11 cellular contexts compared by ENCODE assay signal in the genomic region with DNA sequence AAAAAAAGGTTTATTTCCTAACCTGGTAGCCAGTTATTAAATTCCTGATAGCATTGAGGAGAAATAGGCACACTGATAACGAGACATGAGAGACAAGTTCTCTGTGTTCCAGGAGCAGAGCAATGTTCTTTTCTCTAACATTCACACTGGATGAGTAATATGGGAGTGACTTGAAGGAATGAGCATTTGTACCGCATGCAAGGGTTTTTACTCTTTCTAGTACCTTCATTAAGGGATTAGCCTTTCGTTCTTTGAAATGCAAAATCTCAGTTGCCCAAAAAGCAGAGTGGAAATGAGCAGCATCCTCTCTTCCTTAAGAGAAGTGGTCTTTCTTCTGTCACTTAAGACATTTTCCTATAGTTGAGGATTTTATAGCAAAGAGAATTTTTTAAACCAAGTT. TPM values are rescaled to one million over a fixed set of nuclear protein-coding genes. Genes with fewer than 3 reads are reported as not detected.
A peak's percentile ranks its signal among the peaks of the same experiment; 100 is the strongest.
DNase-seq lines count a peak whose midpoint lies in the region; ATAC-seq and TF ChIP-seq lines count a peak whose summit lies in the region.
"Had no signal": no experiment of that assay in that cellular context is flagged by ENCODE, and none has a peak within 500 bp of the region (broad histone marks: within the 10 kb centered on the region; RNA-seq: fewer than 3 reads in every experiment).

No MANE protein-coding gene starts in this region.

- H3K27ac Mint-ChIP-seq in T-helper 17 cell = no peak overlapping the region
- H3K27ac Mint-ChIP-seq: activated T-cell treated with anti-CD3 and anti-CD28 coated beads, Interleukin-2, amount 50 U/mL, for 72 hours had no signal

- H4K5ac ChIP-seq in IMR-90 (ENCODE audit: low read depth, low read length) = no peak overlapping the region

- no peak overlapping the region for H2BK120ac ChIP-seq in IMR-90 (ENCODE audit: low read depth, low read length)

- WGBS in IMR-90 (ENCODE audit: extremely low coverage in 2 of 2, insufficient read length in 1 of 2), 2 experiments = no CpG with 5 or more reads among the region's 3 CpGs

- H3K27ac ChIP-seq in A673 (ENCODE audit: low read depth, low read length, poor library complexity, severe bottlenecking) (no peak overlapping the region), IMR-90 (ENCODE audit: insufficient read depth, low read length) (no peak overlapping the region)

- no peak overlapping the region for H2BK20ac ChIP-seq in IMR-90 (ENCODE audit: low read depth, low read length)

- no peak; the same call in 1 of the 2 replicates for TF ChIP-seq RAD21 in IMR-90 (IDR thresholded peaks at IDR 0.05; ENCODE audit: low read length)

- intact Hi-C loops in A673 (cut with micrococcal nuclease; ENCODE audit: unreplicated experiment) = no loop called here
- intact Hi-C loops in IMR-90 (cut with micrococcal nuclease) = loop anchor here (2.0 to 10.0 kb wide), 3 partner anchors 81 to 799 kb away; a partner anchor contains a TSS

- no peak overlapping the region; the same call in 1 of the 2 replicates for H3K9ac ChIP-seq in IMR-90 (ENCODE audit: low read depth, low read length)

- H3K27me3 ChIP-seq in A673 (replicated peaks; ENCODE audit: insufficient read depth, low read depth, low read length, poor library complexity) (no peaks in the 10 kb centered on the region), IMR-90 (ENCODE audit: control insufficient read depth, insufficient read depth, low read length) (no peaks in the 10 kb centered on the region)

- no peaks in the 10 kb centered on the region for H4K20me1 ChIP-seq in IMR-90 (ENCODE audit: insufficient read depth, low read length)

- no peak overlapping the region for H3K56ac ChIP-seq in IMR-90 (ENCODE audit: extremely low read depth, insufficient read depth, low read length)

- no peaks in the 10 kb centered on the region for H3K36me3 Mint-ChIP-seq in T-helper 17 cell (ENCODE audit: low read depth)

- ATAC-seq in IMR-90 (ENCODE audit: low read depth) = peak; percentile 79
- no peak for ATAC-seq in GM19455 (IDR thresholded peaks at IDR 0.05; ENCODE audit: unreplicated experiment)
- ATAC-seq in HG02885 (IDR thresholded peaks at IDR 0.05; ENCODE audit: poor library complexity, unreplicated experiment) = no peak
- ATAC-seq in T-helper 17 cell = no peak
- ATAC-seq: activated T-cell treated with anti-CD3 and anti-CD28 coated beads, Interleukin-2, amount 50 U/mL, for 72 hours had no signal

- H3K23ac ChIP-seq in IMR-90 (ENCODE audit: low read depth, low read length) = no peak overlapping the region

- H3K4me1 Mint-ChIP-seq in T-helper 17 cell = peaks cover 5% of the 10 kb centered on the region

- no peak overlapping the region for H2AK9ac ChIP-seq in IMR-90 (replicated peaks; ENCODE audit: low read depth, low read length, poor library complexity)

- BruUV-seq in A673 (replicated peaks; lab: Mats Ljungman, UMichigan) (no TSS peak), IMR-90 (replicated peaks; lab: Mats Ljungman, UMichigan) (no TSS peak)

- H2AK5ac ChIP-seq in IMR-90 (ENCODE audit: low read depth, low read length) = no peak overlapping the region

- H3K9me1 ChIP-seq in IMR-90 (ENCODE audit: insufficient read depth, low read length) = no peaks in the 10 kb centered on the region

- peak overlapping the region in 1 of 2 experiments; percentile 20; a peak in 2 of 4 replicates for H4K8ac ChIP-seq in IMR-90 (ENCODE audit: low read depth in 2 of 2, low read length in 2 of 2)

- CTCF ChIA-PET in A673 (lab: Charles Lee) = no interaction called here
- CTCF ChIA-PET in IMR-90 (lab: Yijun Ruan, JAX) = interaction anchor here (1.5 kb wide), 1 partner anchor 11 kb away, joined by 3 read pairs; no protein-coding TSS in a partner anchor

- H3K4me1 ChIP-seq in A673 (ENCODE audit: insufficient read depth, low read length, poor library complexity, severe bottlenecking) (peaks cover 31% of the 10 kb centered on the region), IMR-90 (ENCODE audit: control insufficient read depth, insufficient read depth, low read length) (peaks cover 4% of the 10 kb centered on the region; the same call in 1 of the 2 replicates)

- dilution Hi-C loops in IMR-90 (cut with HindIII; ENCODE audit: low sequenced_read_pairs, unreplicated experiment) = no loop called here

- H2BK15ac ChIP-seq in IMR-90 (ENCODE audit: low read depth, low read length) = no peak overlapping the region; the same call in 2 of the 3 replicates

- peak overlapping the region; percentile 75; the same call in 1 of the 2 replicates for H3K4me2 ChIP-seq in IMR-90 (ENCODE audit: low read depth, low read length)

- H2BK5ac ChIP-seq in IMR-90 (ENCODE audit: low read depth, low read length, poor library complexity, severe bottlenecking) = peak overlapping the region; percentile 48

- no peak for TF ChIP-seq POLR2A in IMR-90 (IDR thresholded peaks at IDR 0.05; ENCODE audit: low read depth, low read length)

- no peak overlapping the region; the same call in 1 of the 2 replicates for H3K18ac ChIP-seq in IMR-90 (ENCODE audit: low read depth, low read length)

- in situ Hi-C loops in IMR-90 (cut with MboI; ENCODE audit: low sequenced_read_pairs) = loop anchor here (25.0 kb wide), 1 partner anchor 1558 kb away; a partner anchor contains a TSS

- no peak overlapping the region for H3K14ac ChIP-seq in IMR-90 (replicated peaks; ENCODE audit: low read depth, low read length)

- H3K9me3 ChIP-seq in A673 (ENCODE audit: low read depth, low read length, poor library complexity, severe bottlenecking) = no peaks in the 10 kb centered on the region
- no peaks in the 10 kb centered on the region for H3K9me3 ChIP-seq in IMR-90 (ENCODE audit: control insufficient read depth, insufficient read depth, low read length)
- no peaks in the 10 kb centered on the region for H3K9me3 ChIP-seq in T-helper 17 cell (ENCODE audit: control insufficient read depth, low read length, poor library complexity, severe bottlenecking)

- H3K27me3 Mint-ChIP-seq in T-helper 17 cell = peaks cover 14% of the 10 kb centered on the region

- no peak overlapping the region for H3K4me3 ChIP-seq in A673 (ENCODE audit: low read depth, low read length, poor library complexity, severe bottlenecking)
- no peak overlapping the region for H3K4me3 ChIP-seq in IMR-90 (ENCODE audit: insufficient read depth, low read depth, low read length)

- no peak overlapping the region for H4K91ac ChIP-seq in IMR-90 (ENCODE audit: insufficient read depth, low read depth, low read length)

- H3K79me1 ChIP-seq in IMR-90 (ENCODE audit: low read depth in 1 of 2, low read length in 2 of 2) = no peaks in the 10 kb centered on the region

- POLR2A ChIA-PET in A673 (lab: Charles Lee; ENCODE audit: low non-redundant PET) (no interaction called here), IMR-90 (lab: Charles Lee; ENCODE audit: unreplicated experiment) (no interaction called here)

- H2AFZ ChIP-seq in IMR-90 (replicated peaks; ENCODE audit: low read length, poor library complexity) = no peak overlapping the region

- no peak overlapping the region; the same call in 1 of the 2 replicates for H3K4ac ChIP-seq in IMR-90 (ENCODE audit: low read depth, low read length)

- H3K36me3 ChIP-seq in A673 (ENCODE audit: insufficient read depth, low read length, poor library complexity, severe bottlenecking) (no peaks in the 10 kb centered on the region), IMR-90 (ENCODE audit: control insufficient read depth, insufficient read depth, low read length) (no peaks in the 10 kb centered on the region)

- TF ChIP-seq CTCF in A673 (conservative IDR thresholded peaks at IDR 0.05; ENCODE audit: low read depth, low read length) (no peak), IMR-90 (conservative IDR thresholded peaks at IDR 0.05; ENCODE audit: low read depth, low read length) (no peak)

- peak; percentile 64 for DNase-seq in A673 (ENCODE audit: low spot score)
- peak; percentile 67 for DNase-seq in IMR-90
- DNase-seq in dermis blood vessel endothelial cell = peak; percentile 70
- DNase-seq in kidney glomerular epithelial cell (lab: John Stamatoyannopoulos, UW) = peak; percentile 75
- no peak for DNase-seq in T-helper 17 cell
- DNase-seq in NCI-H748 (lab: John Stamatoyannopoulos, UW; ENCODE audit: unreplicated experiment) = no peak
- DNase-seq: activated T-cell treated with anti-CD3 and anti-CD28 coated beads, Interleukin-2, amount 50 U/mL, for 72 hours; posterior cingulate gyrus; stimulated activated CD8-positive, alpha-beta memory T cell treated with anti-CD3 and anti-CD28 coated beads, Interleukin-4, amount 100 ng/mL, for 48 hours had no signal

- H3K4me3 Mint-ChIP-seq in T-helper 17 cell = no peak overlapping the region
- H3K4me3 Mint-ChIP-seq: activated T-cell treated with anti-CD3 and anti-CD28 coated beads, Interleukin-2, amount 50 U/mL, for 72 hours had no signal

TF ChIP-seq in IMR-90, 13 proteins besides CTCF, POLR2A, EP300 and RAD21:
- TF ChIP-seq, protein P1, sequence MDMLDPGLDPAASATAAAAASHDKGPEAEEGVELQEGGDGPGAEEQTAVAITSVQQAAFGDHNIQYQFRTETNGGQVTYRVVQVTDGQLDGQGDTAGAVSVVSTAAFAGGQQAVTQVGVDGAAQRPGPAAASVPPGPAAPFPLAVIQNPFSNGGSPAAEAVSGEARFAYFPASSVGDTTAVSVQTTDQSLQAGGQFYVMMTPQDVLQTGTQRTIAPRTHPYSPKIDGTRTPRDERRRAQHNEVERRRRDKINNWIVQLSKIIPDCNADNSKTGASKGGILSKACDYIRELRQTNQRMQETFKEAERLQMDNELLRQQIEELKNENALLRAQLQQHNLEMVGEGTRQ (IDR thresholded peaks at IDR 0.05; ENCODE audit: low read depth, low read length) = no peak
- no peak for TF ChIP-seq RCOR1 (IDR thresholded peaks at IDR 0.05; ENCODE audit: insufficient replicate concordance, low read length)

RNA-seq across cellular contexts. Expression of a gene that starts 54.7 kb away (rescaled TPM):
- 21.5 and 22.6 TPM in 2 replicates for total RNA-seq in A673 (2021)
- 8.8 and 10.3 TPM in 2 replicates for total RNA-seq in IMR-90 (2012; rRNA removed)
- polyA plus RNA-seq in IMR-90 (2012; rRNA removed) = 2.1 TPM in 2 replicates
- polyA plus RNA-seq in IMR-90 (2012; cell fraction: cytosol; rRNA removed) = 0.42 and 0.75 TPM in 2 replicates
- polyA plus RNA-seq in IMR-90 (2012; cell fraction: nucleus; rRNA removed; ENCODE audit: low replicate concordance) = 0.78 and 4.6 TPM in 2 replicates
- 37.2 and 63.8 TPM in 2 replicates for total RNA-seq in dermis blood vessel endothelial cell
- total RNA-seq in T-helper 17 cell = under 1 TPM; 0.91 to 0.94 TPM

Comparison
In these comparisons a context has a peak if more than half of its experiments do, and no peak if none do; other contexts are left out.
1. DNase-seq: peak in A673 (single experiment), IMR-90 (single experiment), dermis blood vessel endothelial cell (single experiment) and kidney glomerular epithelial cell (single experiment); none in T-helper 17 cell (0 of 3) and NCI-H748 (single experiment).